10 cellular contexts compared by ENCODE assay signal in the genomic region with DNA sequence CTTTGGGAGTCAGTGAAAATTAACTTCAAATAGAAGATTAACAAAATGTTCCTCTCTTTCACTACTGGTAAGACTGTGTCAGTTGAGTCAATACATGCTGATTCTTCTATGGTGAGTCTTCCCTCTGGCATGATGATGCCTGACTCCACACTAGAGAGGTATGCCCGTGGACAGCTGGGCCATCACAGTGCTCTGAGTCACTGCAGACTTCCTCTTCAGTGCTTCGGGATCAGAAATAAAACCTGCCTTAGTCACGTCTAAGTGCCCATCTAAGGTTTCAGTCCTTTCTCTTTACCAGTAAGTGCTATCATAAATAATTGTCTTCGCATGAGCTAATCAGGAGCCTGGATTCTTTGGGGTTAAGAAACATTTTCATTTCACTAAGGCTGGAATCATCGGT. TPM values are rescaled to one million over a fixed set of nuclear protein-coding genes. Genes with fewer than 3 reads are reported as not detected.
DNase-seq lines count a peak whose midpoint lies in the region; ATAC-seq and TF ChIP-seq lines count a peak whose summit lies in the region.
"Had no signal": no experiment of that assay in that cellular context is flagged by ENCODE, and none has a peak within 500 bp of the region (broad histone marks: within the 10 kb centered on the region; RNA-seq: fewer than 3 reads in every experiment).

No MANE protein-coding gene starts in this region.

- CTCF ChIA-PET in A673 (lab: Charles Lee): no interaction called here
- CTCF ChIA-PET in activated naive CD4-positive, alpha-beta T cell treated with anti-CD3 and anti-CD28 coated beads for 36 hours (lab: Charles Lee): interaction anchor here (0.6 kb wide), 1 partner anchor 51 kb away, joined by 3 read pairs; no protein-coding TSS in a partner anchor

- H3K27ac ChIP-seq in A673 (ENCODE audit: low read depth, low read length, poor library complexity, severe bottlenecking) (no peak overlapping the region), SJCRH30 (peak overlapping the region; percentile 79), gastroesophageal sphincter (peak overlapping the region; percentile 35 to 73 (median 47))

- H3K27ac Mint-ChIP-seq in activated naive CD4-positive, alpha-beta T cell treated with anti-CD3 and anti-CD28 coated beads for 36 hours: no peak overlapping the region
- H3K27ac Mint-ChIP-seq: T-helper 1 cell treated with Interleukin-12 subunit alpha and Interleukin-12 subunit beta and Interleukin-4 antibody, amounts not matched to agents 30 μg/mL and 1 μg/mL, for 36 hours had no signal

- TF ChIP-seq EP300 in gastroesophageal sphincter (IDR thresholded peaks at IDR 0.05): no peak

- 36 to 54% methylated on average over 3 to 5 of the region's 5 CpGs for WGBS in gastroesophageal sphincter (ENCODE audit: low coverage in 1 of 2), 2 donors

- TF ChIP-seq POLR2A in gastroesophageal sphincter (IDR thresholded peaks at IDR 0.05) (no peak), GM18505 (IDR thresholded peaks at IDR 0.05; ENCODE audit: borderline replicate concordance, extremely low read depth, insufficient read depth, insufficient read length) (no peak)

- BruUV-seq in A673 (replicated peaks; lab: Mats Ljungman, UMichigan): no TSS peak

- no peaks in the 10 kb centered on the region for H3K36me3 Mint-ChIP-seq in activated naive CD4-positive, alpha-beta T cell treated with anti-CD3 and anti-CD28 coated beads for 36 hours (ENCODE audit: low read depth)

- DNase-seq in A673 (ENCODE audit: low spot score) (peak; percentile 59), SJCRH30 (peak; percentile 78 to 83)
- no peak for DNase-seq in activated naive CD4-positive, alpha-beta T cell treated with anti-CD3 and anti-CD28 coated beads for 36 hours

- POLR2A ChIA-PET in A673 (lab: Charles Lee; ENCODE audit: low non-redundant PET): no interaction called here

- intact Hi-C loops in A673 (cut with micrococcal nuclease; ENCODE audit: unreplicated experiment): no loop called here
- intact Hi-C loops in activated naive CD4-positive, alpha-beta T cell treated with anti-CD3 and anti-CD28 coated beads for 36 hours (cut with micrococcal nuclease): no loop called here

- H3K9me3 Mint-ChIP-seq in activated naive CD4-positive, alpha-beta T cell treated with anti-CD3 and anti-CD28 coated beads for 36 hours: no peaks in the 10 kb centered on the region
- H3K9me3 Mint-ChIP-seq: central memory CD8-positive, alpha-beta T cell; T-helper 1 cell treated with Interleukin-12 subunit alpha and Interleukin-12 subunit beta and Interleukin-4 antibody, amounts not matched to agents 30 μg/mL and 1 μg/mL, for 36 hours had no signal

- H3K4me1 Mint-ChIP-seq in activated naive CD4-positive, alpha-beta T cell treated with anti-CD3 and anti-CD28 coated beads for 36 hours (ENCODE audit: low read depth): no peaks in the 10 kb centered on the region
- H3K4me1 Mint-ChIP-seq: central memory CD8-positive, alpha-beta T cell had no signal

- no peak overlapping the region for H3K4me3 ChIP-seq in A673 (ENCODE audit: low read depth, low read length, poor library complexity, severe bottlenecking)
- H3K4me3 ChIP-seq in SJCRH30: no peak overlapping the region
- no peak overlapping the region for H3K4me3 ChIP-seq in gastroesophageal sphincter

- no peak for TF ChIP-seq CTCF in A673 (conservative IDR thresholded peaks at IDR 0.05; ENCODE audit: low read depth, low read length)
- no peak for TF ChIP-seq CTCF in gastroesophageal sphincter (IDR thresholded peaks at IDR 0.05)

- H3K27me3 Mint-ChIP-seq in activated naive CD4-positive, alpha-beta T cell treated with anti-CD3 and anti-CD28 coated beads for 36 hours (ENCODE audit: low read depth): peaks cover 2% of the 10 kb centered on the region

- no peak overlapping the region for H3K4me3 Mint-ChIP-seq in activated naive CD4-positive, alpha-beta T cell treated with anti-CD3 and anti-CD28 coated beads for 36 hours
- H3K4me3 Mint-ChIP-seq: central memory CD8-positive, alpha-beta T cell; T-helper 1 cell treated with Interleukin-12 subunit alpha and Interleukin-12 subunit beta and Interleukin-4 antibody, amounts not matched to agents 30 μg/mL and 1 μg/mL, for 36 hours had no signal

- ATAC-seq in GM21619 (IDR thresholded peaks at IDR 0.05; ENCODE audit: unreplicated experiment) (peak; percentile 41), gastroesophageal sphincter (peak; percentile 68), HG03457 (IDR thresholded peaks at IDR 0.05; ENCODE audit: unreplicated experiment) (no peak), GM18505 (IDR thresholded peaks at IDR 0.05; ENCODE audit: unreplicated experiment) (no peak), HG02610 (IDR thresholded peaks at IDR 0.05; ENCODE audit: unreplicated experiment) (no peak)

- H3K36me3 ChIP-seq in A673 (ENCODE audit: insufficient read depth, low read length, poor library complexity, severe bottlenecking) (no peaks in the 10 kb centered on the region), SJCRH30 (no peaks in the 10 kb centered on the region), gastroesophageal sphincter (no peaks in the 10 kb centered on the region)

- H3K4me1 ChIP-seq in A673 (ENCODE audit: insufficient read depth, low read length, poor library complexity, severe bottlenecking) (no peaks in the 10 kb centered on the region), SJCRH30 (peaks cover 23% of the 10 kb centered on the region), gastroesophageal sphincter (peaks cover 0 to 13% (median 0%) of the 10 kb centered on the region in 3 donors)

- H3K27me3 ChIP-seq in A673 (replicated peaks; ENCODE audit: insufficient read depth, low read depth, low read length, poor library complexity) (no peaks in the 10 kb centered on the region), SJCRH30 (no peaks in the 10 kb centered on the region), gastroesophageal sphincter (no peaks in the 10 kb centered on the region)

- H3K9me3 ChIP-seq in A673 (ENCODE audit: low read depth, low read length, poor library complexity, severe bottlenecking): no peaks in the 10 kb centered on the region
- no peaks in the 10 kb centered on the region for H3K9me3 ChIP-seq in SJCRH30 (replicated peaks)
- no peaks in the 10 kb centered on the region for H3K9me3 ChIP-seq in gastroesophageal sphincter

RNA-seq across cellular contexts. Expression of a gene that starts 1.6 kb away (rescaled TPM):
- total RNA-seq in A673 (2021) (not detected in 2 replicates), gastroesophageal sphincter (10 to 100 TPM; 21.8 to 69.1 (median 25.9) TPM)
- 6.4 and 7.3 TPM in 2 replicates for total RNA-seq in SJCRH30 (2014; rRNA removed; shearing (Covaris generic))
- not detected for total RNA-seq in activated naive CD4-positive, alpha-beta T cell treated with anti-CD3 and anti-CD28 coated beads for 36 hours

RNA-seq across cellular contexts. Expression of a gene that starts 49.1 kb away (rescaled TPM):
- 118 and 128 TPM in 2 replicates for total RNA-seq in A673 (2021)
- 63.9 and 76.3 TPM in 2 replicates for total RNA-seq in SJCRH30 (2014; rRNA removed; shearing (Covaris generic))
- 10 to 100 TPM; 32.6 to 73.1 (median 57.5) TPM for total RNA-seq in gastroesophageal sphincter
- total RNA-seq in activated naive CD4-positive, alpha-beta T cell treated with anti-CD3 and anti-CD28 coated beads for 36 hours: 100 to 1,000 TPM; 140 to 154 TPM

Comparison
In these comparisons a context has a peak if more than half of its experiments do, and no peak if none do; other contexts are left out.
1. ATAC-seq: peak in GM21619 (single experiment) and gastroesophageal sphincter (single experiment); none in HG03457 (single experiment), GM18505 (single experiment) and HG02610 (single experiment).